In the genomic region with DNA sequence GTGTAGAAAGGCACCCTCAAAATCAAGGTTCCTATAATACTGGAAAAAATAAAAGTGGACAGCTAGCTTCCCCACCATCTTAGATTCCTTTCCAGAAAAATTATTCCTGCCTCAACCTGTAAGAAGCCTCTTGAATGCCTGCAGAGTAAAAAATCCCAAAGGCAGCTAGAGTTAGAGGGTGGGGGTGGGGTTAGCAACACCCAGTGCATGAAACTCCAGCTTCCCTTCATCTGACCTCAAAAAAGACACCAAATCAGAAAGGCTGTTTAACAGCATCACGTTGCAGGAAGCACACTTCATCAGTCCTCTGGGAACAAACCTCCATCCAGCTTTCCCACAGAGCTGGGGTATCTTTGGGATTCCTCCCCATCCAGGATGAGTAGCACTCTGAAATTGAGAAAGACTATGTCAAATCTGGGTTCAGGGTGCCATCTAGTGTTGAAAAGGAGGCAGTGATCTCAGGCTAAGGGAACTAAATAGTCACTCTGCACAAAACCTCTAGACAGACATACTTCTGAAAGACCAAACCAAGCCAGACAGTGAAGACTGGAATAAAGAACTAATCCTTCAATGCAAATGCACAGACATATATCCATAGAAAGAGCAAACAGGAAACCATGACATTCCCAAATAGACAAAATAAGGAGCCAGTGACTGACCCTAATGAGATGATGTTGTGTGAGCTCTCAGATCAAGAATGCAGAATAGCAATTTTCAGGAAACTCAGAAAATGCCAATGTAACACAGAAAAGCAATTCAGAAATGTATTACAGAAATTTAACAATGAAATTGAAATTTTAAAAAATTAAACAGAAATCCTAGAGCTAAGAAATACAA, we compare ENCODE assay signal across 8 cellular contexts.
DNase-seq lines count a peak whose midpoint lies in the region; ATAC-seq, FAIRE-seq and TF ChIP-seq lines count a peak whose summit lies in the region.

No MANE protein-coding gene starts in this region.

- H3K4me1 ChIP-seq in SJCRH30 = no peaks in the 10 kb centered on the region
- no peaks in the 10 kb centered on the region for H3K4me1 ChIP-seq in H1 (replicated peaks in 1 of 4; ENCODE audit: control insufficient read depth in 3 of 4, insufficient read depth in 4 of 4, low read length in 3 of 4)

- H3K9ac ChIP-seq in H1 (replicated peaks in 1 of 4; ENCODE audit: extremely low read depth in 1 of 4, low read depth in 3 of 4, low read length in 3 of 4) = no peak overlapping the region

- H3K9me3 Mint-ChIP-seq in natural killer cell treated with Interleukin-12 subunit alpha and Interleukin-12 subunit beta and Interleukin-15 and Interleukin-18, amount 100 ng/mL, for 72 hours = no peaks in the 10 kb centered on the region

- peaks cover 13% of the 10 kb centered on the region for H3K36me3 Mint-ChIP-seq in natural killer cell treated with Interleukin-12 subunit alpha and Interleukin-12 subunit beta and Interleukin-15 and Interleukin-18, amount 100 ng/mL, for 72 hours

- no peak overlapping the region for H2BK15ac ChIP-seq in H1 (ENCODE audit: low read length)

- CTCF ChIA-PET in H1 (lab: Charles Lee; ENCODE audit: partially characterized antibody) = interaction anchor here (0.6 to 1.7 kb wide), 15 partner anchors 10 to 331 kb away, joined by 3 to 6 read pairs (median 3); no protein-coding TSS in a partner anchor

- H3K79me1 ChIP-seq in H1 (ENCODE audit: low read depth, low read length) = no peaks in the 10 kb centered on the region

- no peak for TF ChIP-seq EP300 in H1 (IDR thresholded peaks at IDR 0.05; ENCODE audit: borderline replicate concordance in 1 of 2, low read depth in 2 of 2, low read length in 2 of 2)

- H3K9me3 ChIP-seq in SJCRH30 (replicated peaks) (no peaks in the 10 kb centered on the region), H1 (ENCODE audit: insufficient read depth in 2 of 2, low read depth in 1 of 2, low read length in 1 of 2) (no peaks in the 10 kb centered on the region)

- H3K14ac ChIP-seq in H1 (ENCODE audit: insufficient read length) = no peak overlapping the region

- TF ChIP-seq POLR2A in H1 (IDR thresholded peaks at IDR 0.05; ENCODE audit: control extremely low read depth in 1 of 2, low read depth in 2 of 2, low read length in 2 of 2) = no peak

- H3K23ac ChIP-seq in H1 (ENCODE audit: insufficient read length) = no peak overlapping the region

- H4K20me1 ChIP-seq in H1 (replicated peaks in 1 of 2; ENCODE audit: control insufficient read depth in 1 of 2, insufficient read depth in 2 of 2, low read length in 2 of 2) = no peaks in the 10 kb centered on the region

- H2AFZ ChIP-seq in H1 (ENCODE audit: low read length) = no peak overlapping the region

- H3K4ac ChIP-seq in H1 (replicated peaks; ENCODE audit: insufficient read length, low read depth, low read length) = no peak overlapping the region

- peaks cover 3% of the 10 kb centered on the region for H3K36me3 ChIP-seq in SJCRH30
- H3K36me3 ChIP-seq in H1 (ENCODE audit: control insufficient read depth in 2 of 4, insufficient read depth in 4 of 4, low read length in 3 of 4) = no peaks in the 10 kb centered on the region; a peak in 1 of 8 replicates

- no peak overlapping the region for H3K27ac Mint-ChIP-seq in natural killer cell treated with Interleukin-12 subunit alpha and Interleukin-12 subunit beta and Interleukin-15 and Interleukin-18, amount 100 ng/mL, for 72 hours

- H4K8ac ChIP-seq in H1 (ENCODE audit: extremely low read depth, insufficient read depth, low read length) = no peak overlapping the region

- WGBS in H1 (ENCODE audit: extremely low coverage in 1 of 2, insufficient coverage in 1 of 2, insufficient read length in 1 of 2, insufficient replicate concordance in 2 of 2, low coverage in 1 of 2, low lambda C conversion rate in 2 of 2, missing lambda C conversion rate in 1 of 2), 2 experiments = 0% methylated on average over 1 of the region's 1 CpG; no CpG with 5 or more reads in 1 of the 2 experiments

- in situ Hi-C loops in Caki2 (cut with HindIII; ENCODE audit: low pct_unique_long_range_greater_than_20kb, low sequenced_read_pairs) = no loop called here

- FAIRE-seq in H1 (lab: Jason Lieb, UNC) = peak; percentile 93

- H3K27me3 ChIP-seq in HL-60 (ENCODE audit: insufficient read depth, poor library complexity, severe bottlenecking) (no peaks in the 10 kb centered on the region), SJCRH30 (no peaks in the 10 kb centered on the region), H1 (replicated peaks in 1 of 4; ENCODE audit: control insufficient read depth in 3 of 4, extremely low read depth in 1 of 4, insufficient read depth in 3 of 4, low read length in 3 of 4) (no peaks in the 10 kb centered on the region)

- ATAC-seq in GM18868 (IDR thresholded peaks at IDR 0.05; ENCODE audit: unreplicated experiment) = peak; percentile 67
- peak in 1 of 2 donors; percentile 74 for ATAC-seq in natural killer cell treated with Interleukin-12 subunit alpha and Interleukin-12 subunit beta and Interleukin-15 and Interleukin-18, amount 100 ng/mL, for 72 hours

- peak; percentile 1 for DNase-seq in Caki2 (ENCODE audit: low read depth)
- peak; percentile 7 to 20 for DNase-seq in HL-60 (ENCODE audit: low read depth in 1 of 2, low spot score in 1 of 2)
- peak; percentile 27 to 68 for DNase-seq in SJCRH30
- peak; percentile 0 to 43 for DNase-seq in H1 (ENCODE audit: low read depth in 1 of 2, low spot score in 2 of 2)
- peak; percentile 68 for DNase-seq in natural killer cell treated with Interleukin-12 subunit alpha and Interleukin-12 subunit beta and Interleukin-15 and Interleukin-18, amount 100 ng/mL, for 72 hours (ENCODE audit: low spot score)
- DNase-seq in NCI-H510A (lab: John Stamatoyannopoulos, UW) = no peak
- DNase-seq in effector CD8-positive, alpha-beta T cell (lab: John Stamatoyannopoulos, UW) = no peak

- no peak overlapping the region for H2AK5ac ChIP-seq in H1 (ENCODE audit: low read depth, low read length)

- no peaks in the 10 kb centered on the region for H3K23me2 ChIP-seq in H1 (ENCODE audit: low read depth, low read length)

- no peak overlapping the region for H2BK12ac ChIP-seq in H1 (ENCODE audit: low read depth, low read length)

- H3K4me3 ChIP-seq in HL-60 (replicated peaks; ENCODE audit: insufficient read depth, low read length) = no peak overlapping the region
- no peak overlapping the region for H3K4me3 ChIP-seq in SJCRH30
- no peak overlapping the region for H3K4me3 ChIP-seq in H1 (ENCODE audit: extremely low read depth in 1 of 4, insufficient read depth in 2 of 4, low read depth in 3 of 4, low read length in 4 of 4)

- H3K79me2 ChIP-seq in H1 (ENCODE audit: control insufficient read depth in 1 of 2, insufficient read depth in 2 of 2, low read length in 2 of 2) = peaks cover 0 to 4% of the 10 kb centered on the region in 2 experiments; a peak in 1 of 4 replicates

- TF ChIP-seq RAD21 in H1 (IDR thresholded peaks at IDR 0.05 in 1 of 2, conservative IDR thresholded peaks at IDR 0.05 in 1 of 2; ENCODE audit: low read depth in 2 of 2, low read length in 2 of 2) = peak; percentile 77 to 84

- H3K4me3 Mint-ChIP-seq in natural killer cell treated with Interleukin-12 subunit alpha and Interleukin-12 subunit beta and Interleukin-15 and Interleukin-18, amount 100 ng/mL, for 72 hours = no peak overlapping the region

- H3K4me1 Mint-ChIP-seq in natural killer cell treated with Interleukin-12 subunit alpha and Interleukin-12 subunit beta and Interleukin-15 and Interleukin-18, amount 100 ng/mL, for 72 hours (ENCODE audit: low read depth in 2 of 2) = peaks cover 4 to 7% of the 10 kb centered on the region in 2 donors

- no peak overlapping the region for H3K56ac ChIP-seq in H1 (replicated peaks; ENCODE audit: insufficient read length, low read depth, low read length)

- TF ChIP-seq CTCF in HL-60 (IDR thresholded peaks at IDR 0.05; ENCODE audit: insufficient read depth, low read length) (peak; percentile 35), H1 (IDR thresholded peaks at IDR 0.05; ENCODE audit: control extremely low read depth in 1 of 3, insufficient read depth in 1 of 3, low read depth in 1 of 3, low read length in 3 of 3) (peak in 2 of 3 experiments; percentile 59 to 69; a peak in 3 of 4 replicates)

- H3K18ac ChIP-seq in H1 (ENCODE audit: extremely low read depth, low read length) = no peak overlapping the region

- H2BK5ac ChIP-seq in H1 (ENCODE audit: low read depth, low read length) = no peak overlapping the region

- POLR2A ChIA-PET in H1 (lab: Charles Lee; ENCODE audit: partially characterized antibody) = interaction anchor here (1.0 kb wide), 1 partner anchor 198 kb away, joined by 4 read pairs; no protein-coding TSS in a partner anchor

- H2BK120ac ChIP-seq in H1 (replicated peaks; ENCODE audit: low read depth, low read length) = no peak overlapping the region

- H4K5ac ChIP-seq in H1 (ENCODE audit: insufficient read length, low read depth, low read length) = no peak overlapping the region

- H3K4me2 ChIP-seq in H1 (ENCODE audit: insufficient read depth in 1 of 2, low read depth in 2 of 2, low read length in 2 of 2) = no peak overlapping the region

- H3K27me3 Mint-ChIP-seq in natural killer cell treated with Interleukin-12 subunit alpha and Interleukin-12 subunit beta and Interleukin-15 and Interleukin-18, amount 100 ng/mL, for 72 hours = peaks cover 0 to 5% of the 10 kb centered on the region in 2 donors

- no peak overlapping the region for H4K91ac ChIP-seq in H1 (replicated peaks; ENCODE audit: insufficient read length, low read length)

- no peak overlapping the region for H3K27ac ChIP-seq in HL-60 (replicated peaks)
- no peak overlapping the region for H3K27ac ChIP-seq in SJCRH30
- no peak overlapping the region for H3K27ac ChIP-seq in H1 (ENCODE audit: low read depth, low read length)

- no peak overlapping the region for H2BK20ac ChIP-seq in H1 (ENCODE audit: low read length)

Comparison
In these comparisons a context has a peak if more than half of its experiments do, and no peak if none do; other contexts are left out.
1. DNase-seq: peak in Caki2 (single experiment), HL-60 (2 of 2), SJCRH30 (2 of 2), H1 (2 of 2) and natural killer cell treated with Interleukin-12 subunit alpha and Interleukin-12 subunit beta and Interleukin-15 and Interleukin-18, amount 100 ng/mL, for 72 hours (single experiment); none in NCI-H510A (single experiment) and effector CD8-positive, alpha-beta T cell (single experiment).